Comparison of ENCODE assay signal across 10 cellular contexts in genomic region chr17:77142689-77143088, GRCh38. TPM values are rescaled to one million over a fixed set of nuclear protein-coding genes. Genes with fewer than 3 reads are reported as not detected.
A peak's percentile ranks its signal among the peaks of the same experiment; 100 is the strongest.
DNase-seq lines count a peak whose midpoint lies in the region; ATAC-seq, FAIRE-seq and TF ChIP-seq lines count a peak whose summit lies in the region.
"Had no signal": no experiment of that assay in that cellular context is flagged by ENCODE, and none has a peak within 500 bp of the region (broad histone marks: within the 10 kb centered on the region; RNA-seq: fewer than 3 reads in every experiment).

No MANE protein-coding gene starts in this region.

- H3K27me3 Mint-ChIP-seq in naive B cell, result no peaks in the 10 kb centered on the region

- no peak overlapping the region for H2AFZ ChIP-seq in HepG2 (ENCODE audit: low read length)
- H2AFZ ChIP-seq in GM12878 (ENCODE audit: control insufficient read depth, low read depth, low read length), result no peak overlapping the region

- TF ChIP-seq RAD21 in HepG2 (CRISPR knock-in tag; IDR thresholded peaks at IDR 0.05), result no peak
- no peak for TF ChIP-seq RAD21 in GM12878 (IDR thresholded peaks at IDR 0.05; ENCODE audit: insufficient read depth, low read depth, low read length)

- intact Hi-C loops in right lobe of liver (cut with DNase I), result no loop called here
- intact Hi-C loops in HepG2 (cut with micrococcal nuclease; ENCODE audit: unreplicated experiment), result no loop called here
- intact Hi-C loops in GM12878 (cut with micrococcal nuclease; ENCODE audit: unreplicated experiment), result no loop called here

- POLR2A ChIA-PET in HepG2 (lab: Yijun Ruan, JAX) (interaction anchor here (0.9 to 3.7 kb wide), 2 partner anchors 54 to 113 kb away, joined by 3 to 35 read pairs; no protein-coding TSS in a partner anchor), GM12878 (lab: Charles Lee) (interaction anchor here (0.6 to 3.9 kb wide), 9 partner anchors 34 to 1158 kb away, joined by 3 to 60 read pairs (median 9); partner anchors contain the start of gene UBALD2)

- TF ChIP-seq EP300 in HepG2 (IDR thresholded peaks at IDR 0.05; ENCODE audit: low read depth in 2 of 2, low read length in 2 of 2), result no peak
- TF ChIP-seq EP300 in HepG2 (CRISPR knock-in tag; IDR thresholded peaks at IDR 0.05; ENCODE audit: borderline replicate concordance), result no peak
- no peak for TF ChIP-seq EP300 in GM12878 (IDR thresholded peaks at IDR 0.05; ENCODE audit: borderline replicate concordance in 1 of 2, control insufficient read depth in 1 of 2, low read depth in 2 of 2, low read length in 2 of 2)

- H3K79me2 ChIP-seq in HepG2 (ENCODE audit: insufficient read depth, low read length) (peaks cover 47% of the 10 kb centered on the region), GM12878 (ENCODE audit: control insufficient read depth, insufficient read depth, low read length) (peaks cover 60% of the 10 kb centered on the region)

- CTCF ChIA-PET in HepG2 (lab: Yijun Ruan, JAX; ENCODE audit: low intra/inter-chr PET ratio, low total read pairs) (no interaction called here), GM12878 (lab: Yijun Ruan, JAX) (interaction anchor here (0.9 to 4.9 kb wide), 8 partner anchors 34 to 70 kb away, joined by 3 to 34 read pairs (median 4); no protein-coding TSS in a partner anchor)

- H3K9me3 ChIP-seq in right lobe of liver, result no peaks in the 10 kb centered on the region
- no peaks in the 10 kb centered on the region for H3K9me3 ChIP-seq in HepG2 (ENCODE audit: low read length)
- H3K9me3 ChIP-seq in GM12878 (replicated peaks; ENCODE audit: control insufficient read depth, insufficient read depth, low read length), result no peaks in the 10 kb centered on the region; the same call in 2 of the 3 replicates

- peak overlapping the region; percentile 14 to 76 (median 71) for H3K4me3 ChIP-seq in right lobe of liver
- H3K4me3 ChIP-seq in HepG2 (replicated peaks in 1 of 3; ENCODE audit: insufficient read depth in 1 of 3, low read depth in 2 of 3, low read length in 3 of 3), result no peak overlapping the region
- H3K4me3 ChIP-seq in GM12878, result peak overlapping the region; percentile 93

- H3K9me3 Mint-ChIP-seq in naive B cell, result peaks cover 0 to 10% (median 5%) of the 10 kb centered on the region in 7 donors

- no peak for TF ChIP-seq CTCF in right lobe of liver (IDR thresholded peaks at IDR 0.05)
- TF ChIP-seq CTCF in HepG2 (CRISPR knock-in tag; IDR thresholded peaks at IDR 0.05), result no peak
- TF ChIP-seq CTCF in GM12878 (IDR thresholded peaks at IDR 0.05 in 2 of 3, conservative IDR thresholded peaks at IDR 0.05 in 1 of 3; ENCODE audit: control insufficient read depth in 2 of 3, extremely low read depth in 1 of 3, insufficient read depth in 1 of 3, low read depth in 3 of 3, low read length in 3 of 3), result no peak

- RAD21 ChIA-PET in GM12878 (lab: Charles Lee; ENCODE audit: unreplicated experiment), result interaction anchor here (0.7 to 5.6 kb wide), 5 partner anchors 34 to 988 kb away, joined by 3 to 87 read pairs (median 28); no protein-coding TSS in a partner anchor

- H3K9ac ChIP-seq in HepG2 (ENCODE audit: insufficient read depth, low read depth, low read length) (no peak overlapping the region), GM12878 (ENCODE audit: control insufficient read depth, insufficient read depth, low read length) (peak overlapping the region; percentile 51)

- H3K27ac ChIP-seq in right lobe of liver (peak overlapping the region; percentile 69 to 90 (median 70)), HepG2 (ENCODE audit: extremely low read length, insufficient read depth, low read length) (no peak overlapping the region), GM12878 (ENCODE audit: control insufficient read depth, insufficient read depth) (peak overlapping the region; percentile 97)

- H3K4me1 Mint-ChIP-seq in naive B cell, result peaks cover 40 to 81% (median 68%) of the 10 kb centered on the region in 3 donors

- H3K4me3 Mint-ChIP-seq in naive B cell, result peak overlapping the region; percentile 6 to 97 (median 70)

- no peak for ATAC-seq in right lobe of liver
- ATAC-seq in HepG2, result no peak
- no peak for ATAC-seq in GM12878
- no peak for ATAC-seq in naive B cell (ENCODE audit: low read depth in 2 of 2)
- no peak for ATAC-seq in GM19328 (IDR thresholded peaks at IDR 0.05; ENCODE audit: unreplicated experiment)

- SMC1A ChIA-PET in GM12878 (lab: Charles Lee; ENCODE audit: uncharacterized antibody, unreplicated experiment), result interaction anchor here (0.7 to 3.1 kb wide), 14 partner anchors 8 to 102 kb away, joined by 3 to 10 read pairs (median 6); no protein-coding TSS in a partner anchor

- no peak for FAIRE-seq in HepG2 (lab: Jason Lieb, UNC)
- no peak for FAIRE-seq in GM12878 (lab: Jason Lieb, UNC)

- H3K27me3 ChIP-seq in right lobe of liver (no peaks in the 10 kb centered on the region), HepG2 (ENCODE audit: control insufficient read depth in 1 of 2, insufficient read depth in 2 of 2, low read length in 2 of 2) (no peaks in the 10 kb centered on the region; a peak in 1 of 5 replicates), GM12878 (replicated peaks in 1 of 2; ENCODE audit: control insufficient read depth in 2 of 2, insufficient read depth in 2 of 2, low read length in 1 of 2) (no peaks in the 10 kb centered on the region)
- H3K27me3 ChIP-seq: SJSA1 had no signal

- H3K36me3 Mint-ChIP-seq in naive B cell, result peaks cover 15 to 16% of the 10 kb centered on the region in 2 donors

- in situ Hi-C loops in HepG2 (cut with HindIII; ENCODE audit: extremely low pct_ligation_motif_present, low pct_unique_long_range_greater_than_20kb) (no loop called here), GM12878 (cut with MboI) (no loop called here)

- H3K4me1 ChIP-seq in right lobe of liver (peaks cover 0 to 22% (median 4%) of the 10 kb centered on the region in 4 donors), HepG2 (ENCODE audit: insufficient read depth, low read length) (peaks cover 80% of the 10 kb centered on the region), GM12878 (ENCODE audit: control insufficient read depth, insufficient read depth, low read length) (peaks cover 32% of the 10 kb centered on the region)

- BruUV-seq in HepG2 (replicated peaks; lab: Mats Ljungman, UMichigan) (no TSS peak), GM12878 (replicated peaks; lab: Mats Ljungman, UMichigan) (no TSS peak)

- H3K4me2 ChIP-seq in HepG2 (ENCODE audit: low read depth, low read length) (no peak overlapping the region; the same call in 1 of the 2 replicates), GM12878 (ENCODE audit: control insufficient read depth, insufficient read depth) (peak overlapping the region; percentile 100)

- H4K20me1 ChIP-seq in HepG2 (ENCODE audit: insufficient read depth, low read length), result no peaks in the 10 kb centered on the region
- no peaks in the 10 kb centered on the region for H4K20me1 ChIP-seq in GM12878 (ENCODE audit: control insufficient read depth, insufficient read depth)

- H3K27ac Mint-ChIP-seq in naive B cell, result peak overlapping the region in 5 of 6 donors; percentile 27 to 71 (median 49)

- WGBS in right lobe of liver (ENCODE audit: insufficient coverage, low coverage, low lambda C conversion rate, missing lambda C conversion rate), result 60% methylated on average over 6 of the region's 8 CpGs
- 89% methylated on average over 8 of the region's 8 CpGs for WGBS in HepG2 (ENCODE audit: low lambda C conversion rate)
- 84% methylated on average over 8 of the region's 8 CpGs for WGBS in GM12878 (ENCODE audit: insufficient coverage, insufficient replicate concordance, low lambda C conversion rate, missing lambda C conversion rate)

- DNase-seq in right lobe of liver, result no peak
- no peak for DNase-seq in HepG2 (ENCODE audit: low spot score)
- DNase-seq in GM12878 (ENCODE audit: low read depth, low spot score), result no peak
- no peak for DNase-seq in naive B cell
- no peak for DNase-seq in putamen (ENCODE audit: low spot score)
- DNase-seq in NOMO-1 treated with dmso at 0.1 percent for 144 hours (lab: John Stamatoyannopoulos, UW; ENCODE audit: unreplicated experiment), result no peak
- no peak for DNase-seq in NCI-H1694 treated with DMSO at 0.1 percent for 48 hours (lab: John Stamatoyannopoulos, UW)
- DNase-seq: DMS153 had no signal

- peaks cover 0 to 3% (median 0%) of the 10 kb centered on the region in 4 donors for H3K36me3 ChIP-seq in right lobe of liver
- H3K36me3 ChIP-seq in HepG2 (replicated peaks in 1 of 2; ENCODE audit: control insufficient read depth in 1 of 2, insufficient read depth in 2 of 2, low read length in 2 of 2), result peaks cover 6 to 30% of the 10 kb centered on the region in 2 experiments
- no peaks in the 10 kb centered on the region; a peak in 1 of 4 replicates for H3K36me3 ChIP-seq in GM12878 (ENCODE audit: control insufficient read depth in 2 of 2, insufficient read depth in 2 of 2, low read length in 1 of 2)

- no peak for TF ChIP-seq POLR2A in right lobe of liver (IDR thresholded peaks at IDR 0.05)
- no peak for TF ChIP-seq POLR2A in HepG2 (IDR thresholded peaks at IDR 0.05; ENCODE audit: insufficient read depth in 1 of 2, low read depth in 2 of 2, low read length in 2 of 2)
- TF ChIP-seq POLR2A in GM12878 (IDR thresholded peaks at IDR 0.05; ENCODE audit: low read depth, low read length), result no peak

RNA-seq across cellular contexts. Expression of gene SEC14L1, which starts 1.9 kb away (rescaled TPM):
- total RNA-seq in right lobe of liver, result 10 to 100 TPM; 21.5 to 44.4 (median 24.9) TPM
- total RNA-seq in HepG2 (2016; rRNA removed; fragmentation: Illumina TruSeq; extraction: Trizol), result 43.9 and 62.5 TPM in 2 replicates
- 22.8 and 28.1 TPM in 2 replicates for total RNA-seq in HepG2 (2016; cell fraction: cytosol; rRNA removed; fragmentation: Illumina TruSeq; extraction: Trizol; ENCODE audit: low read depth)
- total RNA-seq in HepG2 (2016; cell fraction: insoluble cytoplasmic fraction; rRNA removed; fragmentation: Illumina TruSeq; extraction: Trizol), result 51.1 and 57.5 TPM in 2 replicates
- total RNA-seq in HepG2 (2016; cell fraction: membrane; rRNA removed; fragmentation: Illumina TruSeq; extraction: Trizol), result 75.8 and 78.7 TPM in 2 replicates
- total RNA-seq in HepG2 (2016; cell fraction: nucleus; rRNA removed; fragmentation: Illumina TruSeq; extraction: Trizol), result 34.2 and 41.8 TPM in 2 replicates
- polyA plus RNA-seq in HepG2 (2011; rRNA removed), result 26.3 and 27.0 TPM in 2 replicates
- 17.3 and 23.1 TPM in 2 replicates for polyA plus RNA-seq in HepG2 (2011; cell fraction: cytosol; rRNA removed)
- polyA plus RNA-seq in HepG2 (2011; cell fraction: nucleus; rRNA removed), result 30.8 and 49.2 TPM in 2 replicates
- polyA plus RNA-seq in HepG2 (2012), result 37.6 and 54.7 TPM in 2 replicates
- 30.8 and 38.2 TPM in 2 replicates for polyA plus RNA-seq in HepG2 (2016; cell fraction: cytosol; fragmentation: Illumina TruSeq; extraction: Trizol; ENCODE audit: low read depth)
- polyA plus RNA-seq in HepG2 (2016; cell fraction: insoluble cytoplasmic fraction; fragmentation: Illumina TruSeq; extraction: Trizol; ENCODE audit: low read depth), result 57.4 and 67.9 TPM in 2 replicates
- 55.3 and 57.7 TPM in 2 replicates for polyA plus RNA-seq in HepG2 (2016; cell fraction: membrane; fragmentation: Illumina TruSeq; extraction: Trizol; ENCODE audit: low read depth)
- polyA plus RNA-seq in HepG2 (2016; cell fraction: nucleus; fragmentation: Illumina TruSeq; extraction: Trizol; ENCODE audit: insufficient read depth, low read depth), result 56.1 and 65.2 TPM in 2 replicates
- polyA minus RNA-seq in HepG2 (2011; rRNA and poly(A)+ RNA removed; ENCODE audit: low replicate concordance), result 16.4 and 49.1 TPM in 2 replicates
- polyA minus RNA-seq in HepG2 (2011; cell fraction: cytosol; rRNA and poly(A)+ RNA removed), result 23.7 and 34.8 TPM in 2 replicates
- polyA minus RNA-seq in HepG2 (2011; cell fraction: nucleus; rRNA and poly(A)+ RNA removed), result 29.4 and 35.6 TPM in 2 replicates
- 161 and 179 TPM in 2 replicates for total RNA-seq in GM12878 (2013; cell fraction: nucleolus; rRNA removed)
- total RNA-seq in GM12878 (2014; rRNA removed), result 28.2 and 32.4 TPM in 2 replicates
- total RNA-seq in GM12878 (2014; rRNA removed; fragmentation: Illumina TruSeq; extraction: Trizol), result 18.2 and 19.0 TPM in 2 replicates
- 58.1 and 66.1 TPM in 2 replicates for total RNA-seq in GM12878 (2021)
- polyA plus RNA-seq in GM12878 (2011; ENCODE audit: low read depth), result 26.5 TPM
- polyA plus RNA-seq in GM12878 (2011; rRNA removed), result 28.8 and 33.3 TPM in 2 replicates
- 26.4 and 30.9 TPM in 2 replicates for polyA plus RNA-seq in GM12878 (2011; cell fraction: cytosol; rRNA removed)
- polyA plus RNA-seq in GM12878 (2011; cell fraction: nucleus; rRNA removed), result 38.5 and 42.8 TPM in 2 replicates
- 46.1 and 55.7 TPM in 2 replicates for polyA plus RNA-seq in GM12878 (2012)
- 35.8 and 41.5 TPM in 2 replicates for polyA plus RNA-seq in GM12878 (2014; fragmentation: Illumina TruSeq; extraction: Trizol)
- 10 to 100 TPM in 1 of 2 experiments, 1 to 10 TPM in 1; 6.3 to 10.2 TPM for polyA plus RNA-seq in GM12878 (2014; fragmentation: Nextera tagmentation; extraction: Ambion mirVana)
- 32.5 and 34.6 TPM in 2 replicates for polyA plus RNA-seq in GM12878 (2014; rRNA removed)
- 10 to 100 TPM; 48.5 to 52.3 TPM for polyA plus RNA-seq in GM12878 (2016; fragmentation: Nextera tagmentation; extraction: Ambion mirVana)
- 26.8 and 36.9 TPM in 2 replicates for polyA minus RNA-seq in GM12878 (2011; rRNA and poly(A)+ RNA removed)
- polyA minus RNA-seq in GM12878 (2011; cell fraction: cytosol; rRNA and poly(A)+ RNA removed), result 18.6 and 19.0 TPM in 2 replicates
- 17.2 and 32.2 TPM in 2 replicates for polyA minus RNA-seq in GM12878 (2011; cell fraction: nucleus; rRNA and poly(A)+ RNA removed)
- 10 to 100 TPM; 14.4 to 21.6 (median 17.4) TPM for polyA plus RNA-seq in naive B cell (ENCODE audit: low read depth in 6 of 6)

Comparison
In these comparisons a context has a peak if more than half of its experiments do, and no peak if none do; other contexts are left out.
1. H3K4me3 ChIP-seq: peak in right lobe of liver (3 of 3) and GM12878 (single experiment); none in HepG2 (0 of 3).